Comparison of ENCODE assay signal across 9 cellular contexts in genomic region chr6:166286831-166287271, GRCh38. TPM values are rescaled to one million over a fixed set of nuclear protein-coding genes. Genes with fewer than 3 reads are reported as not detected.
DNase-seq lines count a peak whose midpoint lies in the region; ATAC-seq and TF ChIP-seq lines count a peak whose summit lies in the region.
"Had no signal": no experiment of that assay in that cellular context is flagged by ENCODE, and none has a peak within 500 bp of the region (broad histone marks: within the 10 kb centered on the region; RNA-seq: fewer than 3 reads in every experiment).

No MANE protein-coding gene starts in this region.

- no peak for TF ChIP-seq CTCF in sigmoid colon (IDR thresholded peaks at IDR 0.05)

- ATAC-seq in GM18520 (IDR thresholded peaks at IDR 0.05; ENCODE audit: unreplicated experiment) = peak; percentile 76
- ATAC-seq in GM21737 (IDR thresholded peaks at IDR 0.05; ENCODE audit: unreplicated experiment) = peak; percentile 96

- H3K27ac ChIP-seq in sigmoid colon = no peak overlapping the region

- intact Hi-C loops in sigmoid colon (cut with DNase I) = no loop called here

- H3K4me3 ChIP-seq in sigmoid colon (no peak overlapping the region), H7 (ENCODE audit: insufficient read depth, low read depth, low read length) (no peak overlapping the region)

- H3K36me3 ChIP-seq in sigmoid colon (no peaks in the 10 kb centered on the region), H7 (replicated peaks; ENCODE audit: control insufficient read depth, insufficient read depth, low read length) (no peaks in the 10 kb centered on the region)

- WGBS in sigmoid colon, 2 donors = 53 to 64% methylated on average over 8 of the region's 8 CpGs

- DNase-seq in KBM-7 (peak; percentile 76), kidney tubule cell (ENCODE audit: low spot score) (peak; percentile 94), HCEC 1CT (no peak), sigmoid colon (no peak), H7 (no peak)
- DNase-seq in stimulated activated CD4-positive, alpha-beta T cell treated with anti-CD3 and anti-CD28 coated beads, Interleukin-1b, Interleukin-23, amount 100 ng/mL, for 48 hours = no peak

- no peak for TF ChIP-seq EP300 in sigmoid colon (IDR thresholded peaks at IDR 0.05)

- H3K4me1 ChIP-seq in sigmoid colon = no peaks in the 10 kb centered on the region

- TF ChIP-seq POLR2A in sigmoid colon (IDR thresholded peaks at IDR 0.05) = no peak

- in situ Hi-C loops in KBM-7 (cut with MboI; ENCODE audit: low pct_unique_long_range_greater_than_20kb, low sequenced_read_pairs) = no loop called here

- H3K9me3 ChIP-seq in sigmoid colon = no peaks in the 10 kb centered on the region

- H3K27me3 ChIP-seq in sigmoid colon (peaks cover 0 to 15% (median 0%) of the 10 kb centered on the region in 3 donors), H7 (ENCODE audit: control insufficient read depth, insufficient read depth, low read length) (no peaks in the 10 kb centered on the region; the same call in 1 of the 2 replicates)

RNA-seq across cellular contexts. Expression of gene PRR18, which starts 21.3 kb away (rescaled TPM):
- under 1 TPM in 1 of 4 donors, not detected in 3; 0.41 TPM for total RNA-seq in sigmoid colon
- under 1 TPM in 1 of 3 donors, not detected in 2; 0.06 TPM for polyA plus RNA-seq in sigmoid colon
- 0.07 and 0.11 TPM in 2 replicates for total RNA-seq in H7 (2014; rRNA removed; shearing (Covaris generic))
- total RNA-seq: glomerular endothelial cell had no signal

RNA-seq across cellular contexts. Expression of gene SFT2D1, which starts 55.5 kb away (rescaled TPM):
- 10 to 100 TPM; 26.0 to 46.2 (median 37.6) TPM for total RNA-seq in sigmoid colon
- 10 to 100 TPM; 49.2 to 92.8 (median 58.3) TPM for polyA plus RNA-seq in sigmoid colon
- 50.1 and 58.0 TPM in 2 replicates for total RNA-seq in H7 (2014; rRNA removed; shearing (Covaris generic))

Comparison
In these comparisons a context has a peak if more than half of its experiments do, and no peak if none do; other contexts are left out.
1. DNase-seq: peak in KBM-7 (single experiment) and kidney tubule cell (single experiment); none in HCEC 1CT (single experiment), sigmoid colon (single experiment), stimulated activated CD4-positive, alpha-beta T cell treated with anti-CD3 and anti-CD28 coated beads, Interleukin-1b, Interleukin-23, amount 100 ng/mL, for 48 hours (single experiment) and H7 (single experiment).